ENCODE assay signal across 8 cellular contexts in the genomic region with DNA sequence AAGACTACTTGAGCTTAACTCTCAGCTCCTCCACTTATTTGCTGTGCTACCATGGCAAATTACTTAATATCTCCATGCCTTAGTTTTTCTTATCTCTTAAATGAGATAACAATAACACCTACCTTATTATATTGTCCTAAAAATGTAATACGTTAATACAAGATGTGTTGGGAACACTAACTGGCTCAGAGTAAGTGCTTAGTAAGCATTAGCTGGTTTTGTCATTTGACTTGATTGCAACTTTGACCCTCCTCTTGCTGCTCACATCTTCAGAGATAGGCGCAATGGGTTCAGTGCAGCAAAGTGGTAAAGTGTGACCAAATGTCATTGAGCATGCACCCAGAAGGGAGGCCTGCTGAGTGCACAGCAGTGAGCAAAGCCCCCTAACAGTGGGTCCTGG.
"Had no signal": no experiment of that assay in that cellular context is flagged by ENCODE, and none has a peak within 500 bp of the region (broad histone marks: within the 10 kb centered on the region; RNA-seq: fewer than 3 reads in every experiment).

No MANE protein-coding gene starts in this region.

- H2AFZ ChIP-seq: GM23248 had no signal

- H3K27ac ChIP-seq: GM23248 had no signal

- DNase-seq: GM23248, GOT3, H9, HCEC 1CT, KG1 had no signal

- H3K27ac Mint-ChIP-seq: H9 had no signal

- H3K9me3 Mint-ChIP-seq: H9 had no signal

- H3K4me3 Mint-ChIP-seq: H9 had no signal

- H3K9ac ChIP-seq: GM23248 had no signal

- ATAC-seq: K562 had no signal

- FAIRE-seq: H54, HTR-8/SVneo, K562 had no signal

- H3K4me3 ChIP-seq: GM23248, K562 had no signal
